30 cellular contexts compared by ENCODE assay signal in genomic region chr5:168423478-168423877, GRCh38.
"Had no signal": no experiment of that assay in that cellular context is flagged by ENCODE, and none has a peak within 500 bp of the region (broad histone marks: within the 10 kb centered on the region; RNA-seq: fewer than 3 reads in every experiment).

No MANE protein-coding gene starts in this region.

- ATAC-seq: activated CD4-positive, alpha-beta T cell treated with anti-CD3 and anti-CD28 coated beads for 36 hours; activated naive CD4-positive, alpha-beta T cell treated with anti-CD3 and anti-CD28 coated beads, Interleukin-2, amount 50 U/mL, for 72 hours; activated T-cell treated with anti-CD3 and anti-CD28 coated beads, Interleukin-2, amount 50 U/mL, for 72 hours; foreskin keratinocyte; gastrocnemius medialis; T-helper 17 cell had no signal

- H3K27ac ChIP-seq: ascending aorta, breast epithelium, cardiac muscle cell, coronary artery, dorsolateral prefrontal cortex, esophagus muscularis mucosa, foreskin keratinocyte, gastrocnemius medialis had no signal

- H3K27me3 ChIP-seq: ascending aorta, breast epithelium, cardiac muscle cell, dorsolateral prefrontal cortex, esophagus muscularis mucosa, foreskin keratinocyte, gastrocnemius medialis had no signal

- H3K36me3 ChIP-seq: ascending aorta, breast epithelium, cardiac muscle cell, esophagus muscularis mucosa, gastrocnemius medialis had no signal

- H3K9me3 ChIP-seq: ascending aorta, breast epithelium, esophagus muscularis mucosa, gastrocnemius medialis had no signal

- H3K4me3 ChIP-seq: ascending aorta, breast epithelium, cardiac muscle cell, coronary artery, dorsolateral prefrontal cortex, esophagus muscularis mucosa, gastrocnemius medialis had no signal

- H3K4me1 ChIP-seq: ascending aorta, breast epithelium, esophagus muscularis mucosa, foreskin keratinocyte, gastrocnemius medialis had no signal

- DNase-seq: activated CD4-positive, alpha-beta memory T cell treated with anti-CD3 and anti-CD28 coated beads, Interleukin-2, amount 10 ng/mL, durations not matched to agents 7 days and 5 days; activated CD4-positive, alpha-beta T cell treated with anti-CD3 and anti-CD28 coated beads for 36 hours; activated CD4-positive, alpha-beta T cell treated with anti-CD3 and anti-CD28 coated beads, Interleukin-2, amount 10 ng/mL, durations not matched to agents 7 days and 5 days; activated CD4-positive, alpha-beta T cell treated with anti-CD3 and anti-CD28 coated beads, Interleukin-2, amount 50 U/mL, for 4 hours; activated CD4-positive, CD25-positive, alpha-beta regulatory T cell; activated CD4-positive, CD25-positive, alpha-beta regulatory T cell treated with anti-CD3 and anti-CD28 coated beads, Interleukin-2, amount 50 U/mL, for 72 hours; activated CD8-positive, alpha-beta memory T cell treated with anti-CD3 and anti-CD28 coated beads, Interleukin-2, amount 50 U/mL, for 48 hours; activated gamma-delta T cell; activated naive CD4-positive, alpha-beta T cell; activated naive CD4-positive, alpha-beta T cell treated with anti-CD3 and anti-CD28 coated beads, Interleukin-2, amount 10 ng/mL, durations not matched to agents 7 days and 5 days; activated naive CD8-positive, alpha-beta T cell treated with anti-CD3 and anti-CD28 coated beads, Interleukin-2, amount 10 ng/mL, durations not matched to agents 7 days and 5 days; activated T-cell treated with anti-CD3 and anti-CD28 coated beads for 4 hours; activated T-cell treated with anti-CD3 and anti-CD28 coated beads, Interleukin-2, amount 50 U/mL, for 24 hours; activated T-cell treated with anti-CD3 and anti-CD28 coated beads, Interleukin-2, amount 50 U/mL, for 72 hours; central memory CD4-positive, alpha-beta T cell; dorsolateral prefrontal cortex; effector memory CD4-positive, alpha-beta T cell; erythroblast; foreskin keratinocyte; gastrocnemius medialis; glutamatergic neuron; T-helper 1 cell; T-helper 17 cell; T1000 had no signal
